ENCODE assay signal across 31 cellular contexts in genomic region chr11:127862406-127862805, GRCh38.
DNase-seq lines count a peak whose midpoint lies in the region; ATAC-seq, FAIRE-seq and TF ChIP-seq lines count a peak whose summit lies in the region.
"Had no signal": no experiment of that assay in that cellular context is flagged by ENCODE, and none has a peak within 500 bp of the region (broad histone marks: within the 10 kb centered on the region; RNA-seq: fewer than 3 reads in every experiment).

No MANE protein-coding gene starts in this region.

- dilution Hi-C loops in keratinocyte (cut with MboI; ENCODE audit: extremely low pct_ligation_motif_present, low sequenced_read_pairs), result no loop called here

- H3K27ac ChIP-seq in RWPE2 (ENCODE audit: poor library complexity, severe bottlenecking) (peak overlapping the region; percentile 11), keratinocyte (ENCODE audit: control insufficient read depth, insufficient read depth, low read length) (no peak overlapping the region), mesenchymal stem cell (ENCODE audit: low read length, poor library complexity, severe bottlenecking) (no peak overlapping the region), prostate gland (no peak overlapping the region)
- H3K27ac ChIP-seq: esophagus muscularis mucosa, SJSA1, stomach, thyroid gland had no signal

- no peaks in the 10 kb centered on the region for H3K9me1 ChIP-seq in keratinocyte (ENCODE audit: control insufficient read depth, extremely low read depth, insufficient read depth, low read length)

- no peak overlapping the region for H3K18ac ChIP-seq in mesenchymal stem cell (ENCODE audit: low read depth in 1 of 2, low read length in 2 of 2)

- H3K4ac ChIP-seq in mesenchymal stem cell (ENCODE audit: low read depth in 1 of 2, low read length in 2 of 2), result no peak overlapping the region

- no peak overlapping the region for H2AK5ac ChIP-seq in mesenchymal stem cell (ENCODE audit: low read length, severe bottlenecking)

- no peaks in the 10 kb centered on the region for H3K9me3 ChIP-seq in RWPE2 (ENCODE audit: severe bottlenecking)
- no peaks in the 10 kb centered on the region for H3K9me3 ChIP-seq in keratinocyte (ENCODE audit: control insufficient read depth, low read depth, low read length)
- H3K9me3 ChIP-seq in mesenchymal stem cell (ENCODE audit: control insufficient read depth, low read length), result no peaks in the 10 kb centered on the region
- H3K9me3 ChIP-seq in prostate gland, result no peaks in the 10 kb centered on the region
- H3K9me3 ChIP-seq: esophagus muscularis mucosa, SJSA1, stomach, thyroid gland had no signal

- H3K14ac ChIP-seq in mesenchymal stem cell (ENCODE audit: low read length in 2 of 2), result no peak overlapping the region

- H3K9ac ChIP-seq in keratinocyte (ENCODE audit: control insufficient read depth, extremely low read depth, insufficient read depth, low read length), result no peak overlapping the region
- H3K9ac ChIP-seq in mesenchymal stem cell (ENCODE audit: low read length), result no peak overlapping the region

- FAIRE-seq in keratinocyte (lab: Jason Lieb, UNC), result no peak
- FAIRE-seq: A204.1, H54, HepG2, small intestine had no signal

- peak; percentile 93 for ATAC-seq in RWPE2 (ENCODE audit: low read depth)
- no peak for ATAC-seq in GM19397 (IDR thresholded peaks at IDR 0.05; ENCODE audit: unreplicated experiment)
- ATAC-seq: activated CD4-positive, CD25-positive, alpha-beta regulatory T cell treated with anti-CD3 and anti-CD28 coated beads, Interleukin-2, amount 50 U/mL, for 24 hours; activated CD8-positive, alpha-beta T cell treated with anti-CD3 and anti-CD28 coated beads for 36 hours; activated naive CD4-positive, alpha-beta T cell treated with anti-CD3 and anti-CD28 coated beads, Interleukin-2, amount 50 U/mL, for 72 hours; activated T-helper 17 cell treated with anti-CD3 and anti-CD28 coated beads, Interleukin-2, amount 50 U/mL, for 72 hours; HepG2; left lobe of liver; natural killer cell treated with Interleukin-12 subunit alpha and Interleukin-12 subunit beta and Interleukin-15 and Interleukin-18, amount 100 ng/mL, for 72 hours had no signal

- no peak overlapping the region for H2AFZ ChIP-seq in keratinocyte (ENCODE audit: control insufficient read depth, low read length)
- H2AFZ ChIP-seq in mesenchymal stem cell (ENCODE audit: low read depth, low read length), result no peak overlapping the region

- no peak overlapping the region for H3K4me3 ChIP-seq in AG10803 (ENCODE audit: low read length)
- no peak overlapping the region for H3K4me3 ChIP-seq in RWPE2 (ENCODE audit: severe bottlenecking)
- H3K4me3 ChIP-seq in keratinocyte (ENCODE audit: control insufficient read depth in 2 of 3, extremely low read depth in 1 of 3, insufficient read depth in 2 of 3, low read depth in 1 of 3, low read length in 3 of 3), result no peak overlapping the region
- H3K4me3 ChIP-seq in mesenchymal stem cell (ENCODE audit: insufficient read depth in 1 of 2, low read depth in 1 of 2, low read length in 2 of 2), result no peak overlapping the region
- no peak overlapping the region for H3K4me3 ChIP-seq in prostate gland
- H3K4me3 ChIP-seq: esophagus muscularis mucosa, SJSA1, stomach, thyroid gland had no signal

- H3K23ac ChIP-seq in mesenchymal stem cell (ENCODE audit: low read length in 2 of 2), result no peak overlapping the region

- H4K8ac ChIP-seq in mesenchymal stem cell (ENCODE audit: low read length), result no peak overlapping the region

- no peak overlapping the region for H2BK120ac ChIP-seq in mesenchymal stem cell (ENCODE audit: low read depth, low read length)

- H2BK15ac ChIP-seq in mesenchymal stem cell (ENCODE audit: low read depth, poor library complexity, severe bottlenecking), result no peak overlapping the region

- H3K4me2 ChIP-seq in keratinocyte (ENCODE audit: control insufficient read depth, extremely low read depth, insufficient read depth, low read depth, low read length) (no peak overlapping the region), mesenchymal stem cell (ENCODE audit: low read length, poor library complexity, severe bottlenecking) (no peak overlapping the region)

- H3K27me3 ChIP-seq in RWPE2 (ENCODE audit: insufficient read depth, poor library complexity, severe bottlenecking) (no peaks in the 10 kb centered on the region), keratinocyte (ENCODE audit: control insufficient read depth, extremely low read depth, insufficient read depth, low read length) (no peaks in the 10 kb centered on the region), mesenchymal stem cell (ENCODE audit: control insufficient read depth in 1 of 2, insufficient read depth in 1 of 2, low read length in 2 of 2) (no peaks in the 10 kb centered on the region), prostate gland (replicated peaks; ENCODE audit: insufficient read depth) (no peaks in the 10 kb centered on the region)
- H3K27me3 ChIP-seq: esophagus muscularis mucosa, SJSA1, stomach, thyroid gland had no signal

- H3K4me1 ChIP-seq in RWPE2 (ENCODE audit: insufficient read depth, poor library complexity, severe bottlenecking), result peaks cover 14% of the 10 kb centered on the region
- peaks cover 3% of the 10 kb centered on the region for H3K4me1 ChIP-seq in keratinocyte (ENCODE audit: control insufficient read depth, extremely low read depth, insufficient read depth, low read length)
- no peaks in the 10 kb centered on the region for H3K4me1 ChIP-seq in mesenchymal stem cell (ENCODE audit: control insufficient read depth, insufficient read depth, low read depth, low read length)
- H3K4me1 ChIP-seq in prostate gland (replicated peaks), result no peaks in the 10 kb centered on the region
- H3K4me1 ChIP-seq: esophagus muscularis mucosa, SJSA1, stomach, thyroid gland had no signal

- no peak overlapping the region for H2BK12ac ChIP-seq in mesenchymal stem cell (ENCODE audit: low read length in 2 of 2)

- intact Hi-C loops in prostate gland (cut with DNase I), result no loop called here

- no peak overlapping the region for H2BK5ac ChIP-seq in mesenchymal stem cell (ENCODE audit: low read depth, low read length, poor library complexity, severe bottlenecking)

- H4K20me1 ChIP-seq in keratinocyte (ENCODE audit: control insufficient read depth, extremely low read depth, insufficient read depth, low read length), result no peaks in the 10 kb centered on the region

- no peaks in the 10 kb centered on the region for H3K79me1 ChIP-seq in mesenchymal stem cell (replicated peaks; ENCODE audit: low read length, poor library complexity, severe bottlenecking)

- DNase-seq in AG10803 (ENCODE audit: low read depth), result peak; percentile 16
- peak; percentile 9 for DNase-seq in HPDE6-E6E7 (ENCODE audit: extremely low spot score)
- peak; percentile 58 for DNase-seq in RWPE2 (ENCODE audit: low spot score)
- peak; percentile 15 for DNase-seq in keratinocyte (ENCODE audit: low read depth, low spot score)
- no peak for DNase-seq in mesenteric fat pad (ENCODE audit: low spot score)
- DNase-seq in mesenchymal stem cell, result no peak
- DNase-seq in prostate gland (ENCODE audit: low spot score), result no peak
- DNase-seq: activated CD8-positive, alpha-beta T cell treated with anti-CD3 and anti-CD28 coated beads for 36 hours; AML-193; CD4-positive, alpha-beta T cell; central memory CD4-positive, alpha-beta T cell; foreskin melanocyte; NCI-H1092; NCI-H1694 treated with DMSO at 0.1 percent for 48 hours; NCI-H2171; NCI-H526; NK-92 treated with Interleukin-12 subunit alpha and Interleukin-12 subunit beta, amount 100 ng/mL, for 24 hours; small intestine; stomach; thyroid gland had no signal

- TF ChIP-seq CTCF in AG10803 (conservative IDR thresholded peaks at IDR 0.05; ENCODE audit: low read length) (no peak), RWPE2 (IDR thresholded peaks at IDR 0.05; ENCODE audit: poor library complexity, severe bottlenecking) (no peak), keratinocyte (optimal IDR thresholded peaks at IDR 0.05 in 1 of 3, IDR thresholded peaks at IDR 0.05 in 1 of 3, conservative IDR thresholded peaks at IDR 0.05 in 1 of 3; ENCODE audit: extremely low read depth in 1 of 3, insufficient read depth in 2 of 3, low read length in 3 of 3) (no peak), prostate gland (IDR thresholded peaks at IDR 0.05) (no peak)

- H4K91ac ChIP-seq in mesenchymal stem cell (ENCODE audit: low read length), result no peak overlapping the region

- 56% methylated on average over 2 of the region's 2 CpGs for WGBS in mesenchymal stem cell
- WGBS in prostate gland, result 54% methylated on average over 2 of the region's 2 CpGs

- H3K36me3 ChIP-seq in RWPE2 (ENCODE audit: low read depth), result no peaks in the 10 kb centered on the region
- H3K36me3 ChIP-seq in keratinocyte (ENCODE audit: control insufficient read depth in 2 of 2, extremely low read depth in 1 of 2, insufficient read depth in 2 of 2, low read length in 2 of 2), result no peaks in the 10 kb centered on the region
- no peaks in the 10 kb centered on the region for H3K36me3 ChIP-seq in mesenchymal stem cell (ENCODE audit: control insufficient read depth in 1 of 2, insufficient read depth in 2 of 2, low read depth in 1 of 2, low read length in 2 of 2)
- H3K36me3 ChIP-seq in prostate gland, result no peaks in the 10 kb centered on the region
- H3K36me3 ChIP-seq: esophagus muscularis mucosa, SJSA1, stomach, thyroid gland had no signal

- no peaks in the 10 kb centered on the region for H3K79me2 ChIP-seq in keratinocyte (ENCODE audit: control insufficient read depth, insufficient read depth, low read length)

- TF ChIP-seq POLR2A in prostate gland (IDR thresholded peaks at IDR 0.05), result no peak

Comparison
In these comparisons a context has a peak if more than half of its experiments do, and no peak if none do; other contexts are left out.
1. DNase-seq: peak in AG10803 (single experiment), HPDE6-E6E7 (single experiment), RWPE2 (single experiment) and keratinocyte (single experiment); none in mesenteric fat pad (single experiment), mesenchymal stem cell (single experiment) and prostate gland (single experiment).